In genomic region chr13:99277629-99278028, GRCh38 we compare ENCODE assay signal across 18 cellular contexts. TPM values are rescaled to one million over a fixed set of nuclear protein-coding genes. Genes with fewer than 3 reads are reported as not detected.
DNase-seq lines count a peak whose midpoint lies in the region; ATAC-seq and TF ChIP-seq lines count a peak whose summit lies in the region.
"Had no signal": no experiment of that assay in that cellular context is flagged by ENCODE, and none has a peak within 500 bp of the region (broad histone marks: within the 10 kb centered on the region; RNA-seq: fewer than 3 reads in every experiment).

No MANE protein-coding gene starts in this region.

- H3K9me3 Mint-ChIP-seq in MCF 10A (ENCODE audit: unreplicated experiment) (no peaks in the 10 kb centered on the region), endothelial cell (ENCODE audit: unreplicated experiment) (no peaks in the 10 kb centered on the region)
- peaks cover 3% of the 10 kb centered on the region for H3K9me3 Mint-ChIP-seq in stimulated activated effector memory CD8-positive, alpha-beta T cell treated with anti-CD3 and anti-CD28 coated beads, Interleukin-12 subunit alpha, Interleukin-12 subunit beta, amount 100 ng/mL, for 72 hours

- H3K27ac Mint-ChIP-seq in MCF 10A (ENCODE audit: low read depth, unreplicated experiment) (no peak overlapping the region), endothelial cell (ENCODE audit: unreplicated experiment) (no peak overlapping the region)
- peak overlapping the region; percentile 15 for H3K27ac Mint-ChIP-seq in stimulated activated effector memory CD8-positive, alpha-beta T cell treated with anti-CD3 and anti-CD28 coated beads, Interleukin-12 subunit alpha, Interleukin-12 subunit beta, amount 100 ng/mL, for 72 hours

- no peaks in the 10 kb centered on the region for H3K27me3 ChIP-seq in breast epithelium
- no peaks in the 10 kb centered on the region for H3K27me3 ChIP-seq in mammary epithelial cell (ENCODE audit: insufficient read depth, low read length)
- H3K27me3 ChIP-seq: sigmoid colon had no signal

- H3K4me2 ChIP-seq in mammary epithelial cell (ENCODE audit: insufficient read depth, low read depth, low read length), result peak overlapping the region; percentile 46

- intact Hi-C loops in MCF 10A (cut with micrococcal nuclease), result no loop called here
- intact Hi-C loops in breast epithelium (cut with DNase I; ENCODE audit: low total_unique reads), result no loop called here
- intact Hi-C loops in mammary epithelial cell (cut with micrococcal nuclease), result no loop called here

- H4K20me1 ChIP-seq in mammary epithelial cell (ENCODE audit: insufficient read depth, low read length), result no peaks in the 10 kb centered on the region

- no peak for TF ChIP-seq CTCF in MCF 10A (IDR thresholded peaks at IDR 0.05; ENCODE audit: unreplicated experiment)
- TF ChIP-seq CTCF in breast epithelium (IDR thresholded peaks at IDR 0.05), result no peak
- TF ChIP-seq CTCF in mammary epithelial cell (conservative IDR thresholded peaks at IDR 0.05 in 1 of 2, IDR thresholded peaks at IDR 0.05 in 1 of 2; ENCODE audit: extremely low read depth in 1 of 2, insufficient read depth in 1 of 2, low read depth in 1 of 2, low read length in 2 of 2), result no peak
- TF ChIP-seq CTCF in endothelial cell (IDR thresholded peaks at IDR 0.05; ENCODE audit: unreplicated experiment), result no peak

- no peak overlapping the region for H3K27ac ChIP-seq in breast epithelium
- no peak overlapping the region for H3K27ac ChIP-seq in mammary epithelial cell (ENCODE audit: insufficient read depth, low read depth, low read length)

- no peaks in the 10 kb centered on the region for H3K36me3 ChIP-seq in breast epithelium
- no peaks in the 10 kb centered on the region for H3K36me3 ChIP-seq in mammary epithelial cell (ENCODE audit: insufficient read depth, low read length)
- H3K36me3 ChIP-seq: sigmoid colon had no signal

- no TSS peak for BruUV-seq in MCF 10A (replicated peaks; lab: Mats Ljungman, UMichigan)
- BruUV-seq in mammary epithelial cell (replicated peaks; lab: Mats Ljungman, UMichigan), result no TSS peak

- H3K9ac ChIP-seq in mammary epithelial cell (ENCODE audit: insufficient read depth, low read length), result no peak overlapping the region

- peaks cover under 1 to 2% of the 10 kb centered on the region in 2 donors for H3K9me3 ChIP-seq in breast epithelium
- no peaks in the 10 kb centered on the region for H3K9me3 ChIP-seq in mammary epithelial cell (replicated peaks; ENCODE audit: insufficient read depth, low read length)

- 35% methylated on average over 4 of the region's 4 CpGs for WGBS in mammary epithelial cell (ENCODE audit: low coverage, missing lambda C conversion rate)

- no peak for TF ChIP-seq POLR2A in breast epithelium (IDR thresholded peaks at IDR 0.05)

- no peaks in the 10 kb centered on the region for H3K27me3 Mint-ChIP-seq in MCF 10A (ENCODE audit: insufficient read depth, unreplicated experiment)
- H3K27me3 Mint-ChIP-seq in endothelial cell (ENCODE audit: unreplicated experiment), result no peaks in the 10 kb centered on the region

- H3K4me3 ChIP-seq in breast epithelium (no peak overlapping the region), mammary epithelial cell (replicated peaks in 1 of 3; ENCODE audit: insufficient read depth in 1 of 3, low read depth in 2 of 3, low read length in 3 of 3) (no peak overlapping the region)
- H3K4me3 ChIP-seq: sigmoid colon had no signal

- DNase-seq in MCF 10A (ENCODE audit: unreplicated experiment) (peak; percentile 33), breast epithelium (ENCODE audit: low spot score in 2 of 2) (no peak), NOMO-1 treated with DMSO at 0.1 percent for 48 hours (lab: John Stamatoyannopoulos, UW; ENCODE audit: unreplicated experiment) (peak; percentile 93), mammary epithelial cell (peak; percentile 40), endothelial cell (ENCODE audit: low spot score) (no peak), AG20443 (ENCODE audit: low spot score) (no peak), NCI-H1436 (lab: John Stamatoyannopoulos, UW) (no peak)
- DNase-seq in stimulated activated effector memory CD8-positive, alpha-beta T cell treated with anti-CD3 and anti-CD28 coated beads, Interleukin-12 subunit alpha, Interleukin-12 subunit beta, amount 100 ng/mL, for 72 hours (ENCODE audit: low spot score in 2 of 2), result no peak
- DNase-seq: ACHN; activated CD8-positive, alpha-beta memory T cell treated with anti-CD3 and anti-CD28 coated beads for 24 hours; GOT3; Karpas-422; NCI-H1694 treated with DMSO at 0.1 percent for 48 hours; NCI-H446; sigmoid colon; stimulated activated CD4-positive, alpha-beta T cell treated with anti-CD3 and anti-CD28 coated beads, Interleukin-2, amount 100 ng/mL, for 48 hours; substantia nigra had no signal

- dilution Hi-C loops in mammary epithelial cell (cut with HindIII; ENCODE audit: low sequenced_read_pairs), result no loop called here

- in situ Hi-C loops in mammary epithelial cell (cut with MboI; ENCODE audit: low sequenced_read_pairs in 2 of 2), result loop anchor here in 1 of 2 donors (10.0 kb wide), 1 partner anchor 157 kb away; no protein-coding TSS in a partner anchor

- H3K36me3 Mint-ChIP-seq in MCF 10A (ENCODE audit: insufficient read depth, unreplicated experiment) (peaks cover 33% of the 10 kb centered on the region), endothelial cell (ENCODE audit: low read depth, unreplicated experiment) (peaks cover 7% of the 10 kb centered on the region)
- peaks cover 63% of the 10 kb centered on the region for H3K36me3 Mint-ChIP-seq in stimulated activated effector memory CD8-positive, alpha-beta T cell treated with anti-CD3 and anti-CD28 coated beads, Interleukin-12 subunit alpha, Interleukin-12 subunit beta, amount 100 ng/mL, for 72 hours

- CTCF ChIA-PET in MCF 10A (lab: Yijun Ruan, JAX), result interaction anchor here (0.7 to 3.7 kb wide), 3 partner anchors 8 to 15 kb away, joined by 3 to 28 read pairs (median 3); no protein-coding TSS in a partner anchor
- CTCF ChIA-PET in mammary epithelial cell (lab: Charles Lee; ENCODE audit: low non-redundant PET), result no interaction called here

- POLR2A ChIA-PET in MCF 10A (lab: Yijun Ruan, JAX), result no interaction called here

- peaks cover 9% of the 10 kb centered on the region for H3K79me2 ChIP-seq in mammary epithelial cell (ENCODE audit: insufficient read depth, low read length)

- H3K4me1 Mint-ChIP-seq in MCF 10A (ENCODE audit: insufficient read depth, unreplicated experiment), result peaks cover 20% of the 10 kb centered on the region
- peaks cover 99% of the 10 kb centered on the region for H3K4me1 Mint-ChIP-seq in stimulated activated effector memory CD8-positive, alpha-beta T cell treated with anti-CD3 and anti-CD28 coated beads, Interleukin-12 subunit alpha, Interleukin-12 subunit beta, amount 100 ng/mL, for 72 hours
- H3K4me1 Mint-ChIP-seq in endothelial cell (ENCODE audit: unreplicated experiment), result peaks cover 15% of the 10 kb centered on the region

- H2AFZ ChIP-seq in mammary epithelial cell (ENCODE audit: low read depth, low read length), result no peak overlapping the region

- ATAC-seq in stimulated activated effector memory CD8-positive, alpha-beta T cell treated with anti-CD3 and anti-CD28 coated beads, Interleukin-12 subunit alpha, Interleukin-12 subunit beta, amount 100 ng/mL, for 72 hours, result no peak

- H3K4me3 Mint-ChIP-seq in MCF 10A (ENCODE audit: unreplicated experiment) (no peak overlapping the region), endothelial cell (ENCODE audit: unreplicated experiment) (no peak overlapping the region)
- no peak overlapping the region for H3K4me3 Mint-ChIP-seq in stimulated activated effector memory CD8-positive, alpha-beta T cell treated with anti-CD3 and anti-CD28 coated beads, Interleukin-12 subunit alpha, Interleukin-12 subunit beta, amount 100 ng/mL, for 72 hours

- no peaks in the 10 kb centered on the region for H3K4me1 ChIP-seq in breast epithelium
- peaks cover 8% of the 10 kb centered on the region for H3K4me1 ChIP-seq in mammary epithelial cell (ENCODE audit: insufficient read depth, low read length)

RNA-seq across cellular contexts. Expression of gene GPR18, which starts 19.4 kb away (rescaled TPM):
- total RNA-seq in MCF 10A (2022) (not detected in 2 replicates), breast epithelium (under 1 TPM in 1 of 3 donors, not detected in 2; 0.32 TPM), mammary epithelial cell (not detected), endothelial cell (ENCODE audit: unreplicated experiment) (not detected)
- polyA plus RNA-seq in mammary epithelial cell, result not detected
- not detected for polyA minus RNA-seq in mammary epithelial cell
- total RNA-seq: mesenteric fat pad had no signal

RNA-seq across cellular contexts. Expression of gene GPR183, which starts 29.6 kb away (rescaled TPM):
- not detected in 2 replicates for total RNA-seq in MCF 10A (2022)
- total RNA-seq in breast epithelium, result 10 to 100 TPM; 10.2 to 30.1 (median 21.4) TPM
- total RNA-seq in mammary epithelial cell, result not detected
- not detected for polyA plus RNA-seq in mammary epithelial cell
- not detected for polyA minus RNA-seq in mammary epithelial cell
- total RNA-seq in endothelial cell (ENCODE audit: unreplicated experiment), result not detected

Comparison
In these comparisons a context has a peak if more than half of its experiments do, and no peak if none do; other contexts are left out.
1. DNase-seq: peak in MCF 10A (single experiment), NOMO-1 treated with DMSO at 0.1 percent for 48 hours (single experiment) and mammary epithelial cell (single experiment); none in breast epithelium (0 of 2), stimulated activated effector memory CD8-positive, alpha-beta T cell treated with anti-CD3 and anti-CD28 coated beads, Interleukin-12 subunit alpha, Interleukin-12 subunit beta, amount 100 ng/mL, for 72 hours (0 of 2), endothelial cell (single experiment), AG20443 (single experiment) and NCI-H1436 (single experiment).
2. RNA of gene GPR183, which starts 29.6 kb away (total RNA-seq): 10.2 to 30.1 TPM in breast epithelium; not detected in MCF 10A, not detected in mammary epithelial cell and not detected in endothelial cell (single experiment); every median in the first group is over 10 times any median in the second.